1 cellular context compared by ENCODE assay signal in genomic region chr14:58898655-58899316, GRCh38.
TF ChIP-seq lines count a peak whose summit lies in the region.

No MANE protein-coding gene starts in this region.

TF ChIP-seq in A549, 52 proteins besides CTCF, POLR2A, EP300 and RAD21 (continued from another document):
- peak; percentile 80; the same call in 1 of the 2 replicates for TF ChIP-seq GATA3 (IDR thresholded peaks at IDR 0.05; ENCODE audit: borderline replicate concordance)
- no peak for TF ChIP-seq RNF2 (IDR thresholded peaks at IDR 0.05; ENCODE audit: borderline replicate concordance, low read depth)
- TF ChIP-seq CHD4 (IDR thresholded peaks at IDR 0.05; ENCODE audit: borderline replicate concordance) = no peak
- TF ChIP-seq REST (IDR thresholded peaks at IDR 0.05) = no peak
- no peak for TF ChIP-seq CBX2 (IDR thresholded peaks at IDR 0.05; ENCODE audit: borderline replicate concordance, low read depth)
- TF ChIP-seq ELK1 (IDR thresholded peaks at IDR 0.05; ENCODE audit: low read depth, low read length) = no peak
- no peak for TF ChIP-seq HOXB5 (CRISPR knock-in tag; IDR thresholded peaks at IDR 0.05)
